Comparison of ENCODE assay signal across 1 cellular context in the genomic region with DNA sequence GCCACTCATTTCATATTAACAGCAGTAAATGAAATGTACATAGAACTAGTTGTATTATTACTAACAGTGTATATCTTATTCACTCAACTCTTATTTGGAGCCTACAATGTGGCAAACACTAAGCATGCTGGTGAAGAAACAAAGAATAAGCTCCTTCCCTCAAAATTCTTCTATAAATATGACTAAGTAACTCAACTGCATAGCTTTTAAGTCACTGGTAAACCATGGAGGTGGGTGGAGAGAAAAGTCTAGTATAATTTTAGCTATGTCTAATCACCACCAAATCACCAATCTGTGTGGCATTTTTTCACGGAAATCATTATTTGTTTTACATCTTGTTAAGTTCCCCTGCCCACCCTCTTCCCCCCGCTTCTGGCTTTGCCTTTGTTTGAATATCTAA.
TF ChIP-seq lines count a peak whose summit lies in the region.

No MANE protein-coding gene starts in this region.

TF ChIP-seq in IMR-90, 13 proteins besides CTCF, POLR2A, EP300 and RAD21 (continued from another document):
- TF ChIP-seq MXI1 (IDR thresholded peaks at IDR 0.05; ENCODE audit: borderline replicate concordance, low read depth, low read length) (no peak), MAFK (IDR thresholded peaks at IDR 0.05; ENCODE audit: low read depth, low read length) (no peak), NFE2L2 (IDR thresholded peaks at IDR 0.05; ENCODE audit: low read depth, low read length) (no peak), FOS (IDR thresholded peaks at IDR 0.05; ENCODE audit: low read depth, low read length) (no peak), CEBPB (IDR thresholded peaks at IDR 0.05; ENCODE audit: low read depth, low read length) (no peak), RCOR1 (IDR thresholded peaks at IDR 0.05; ENCODE audit: insufficient replicate concordance, low read length) (no peak), BHLHE40 (IDR thresholded peaks at IDR 0.05; ENCODE audit: low read depth, low read length) (no peak), SMC3 (IDR thresholded peaks at IDR 0.05; ENCODE audit: low read depth, low read length) (no peak), RFX5 (IDR thresholded peaks at IDR 0.05; ENCODE audit: low read depth, low read length) (no peak), MAZ (IDR thresholded peaks at IDR 0.05; ENCODE audit: borderline replicate concordance, low read depth, low read length) (no peak)
- TF ChIP-seq, protein P1, sequence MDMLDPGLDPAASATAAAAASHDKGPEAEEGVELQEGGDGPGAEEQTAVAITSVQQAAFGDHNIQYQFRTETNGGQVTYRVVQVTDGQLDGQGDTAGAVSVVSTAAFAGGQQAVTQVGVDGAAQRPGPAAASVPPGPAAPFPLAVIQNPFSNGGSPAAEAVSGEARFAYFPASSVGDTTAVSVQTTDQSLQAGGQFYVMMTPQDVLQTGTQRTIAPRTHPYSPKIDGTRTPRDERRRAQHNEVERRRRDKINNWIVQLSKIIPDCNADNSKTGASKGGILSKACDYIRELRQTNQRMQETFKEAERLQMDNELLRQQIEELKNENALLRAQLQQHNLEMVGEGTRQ (IDR thresholded peaks at IDR 0.05; ENCODE audit: low read depth, low read length) = no peak
